Comparison of ENCODE assay signal across 20 cellular contexts in the genomic region with DNA sequence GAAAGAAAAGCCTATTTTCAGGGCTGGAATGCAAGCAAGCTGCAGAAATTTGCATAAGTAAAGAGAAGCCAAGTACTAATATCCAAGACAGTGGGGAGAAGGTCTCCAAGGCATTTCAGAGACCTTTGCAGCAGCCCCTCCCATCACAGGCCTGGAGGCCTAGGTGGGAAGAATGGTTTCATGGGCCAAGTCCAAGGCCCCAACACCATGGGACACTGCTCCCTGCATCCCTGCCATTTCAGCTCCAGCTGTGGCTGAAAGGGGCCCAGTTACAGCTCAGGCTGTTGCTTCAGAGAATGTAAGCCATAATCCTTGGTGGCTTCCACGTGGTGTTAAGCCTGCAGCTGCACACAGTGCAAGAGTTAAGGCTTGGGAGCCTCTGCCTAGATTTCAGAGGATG. TPM values are rescaled to one million over a fixed set of nuclear protein-coding genes. Genes with fewer than 3 reads are reported as not detected.
DNase-seq lines count a peak whose midpoint lies in the region; ATAC-seq, FAIRE-seq and TF ChIP-seq lines count a peak whose summit lies in the region.
"Had no signal": no experiment of that assay in that cellular context is flagged by ENCODE, and none has a peak within 500 bp of the region (broad histone marks: within the 10 kb centered on the region; RNA-seq: fewer than 3 reads in every experiment).

No MANE protein-coding gene starts in this region.

- CTCF ChIA-PET in A549 (lab: Yijun Ruan, JAX): no interaction called here
- CTCF ChIA-PET in K562 (lab: Yijun Ruan, JAX; ENCODE audit: low intra/inter-chr PET ratio): no interaction called here

- no peak overlapping the region for H4K91ac ChIP-seq in neuronal stem cell (ENCODE audit: low read depth, low read length, poor library complexity)

- no peak overlapping the region for H3K23ac ChIP-seq in neuronal stem cell (ENCODE audit: low read depth, low read length, poor library complexity)

- H3K4ac ChIP-seq in neuronal stem cell (ENCODE audit: low read length): no peak overlapping the region

- H3K14ac ChIP-seq in neuronal stem cell (ENCODE audit: low read length): peak overlapping the region; percentile 27

- FAIRE-seq in A549 (lab: Jason Lieb, UNC): no peak
- no peak for FAIRE-seq in K562 (lab: Jason Lieb, UNC)
- FAIRE-seq: D721Med, GM12878, H1 had no signal

- in situ Hi-C loops in K562 (cut with MboI): no loop called here

- 0% methylated on average over 1 of the region's 1 CpG for WGBS in A549 (ENCODE audit: missing lambda C conversion rate)
- 0% methylated on average over 1 of the region's 1 CpG for WGBS in K562 (ENCODE audit: insufficient coverage, low coverage, missing lambda C conversion rate)
- WGBS in neuronal stem cell (ENCODE audit: extremely low coverage in 2 of 2, insufficient read length in 2 of 2, insufficient replicate concordance in 1 of 2), 2 donors: no CpG with 5 or more reads among the region's 1 CpG

- no peak for TF ChIP-seq EP300 in A549 (IDR thresholded peaks at IDR 0.05)
- TF ChIP-seq EP300 in K562 (IDR thresholded peaks at IDR 0.05; ENCODE audit: low read length): no peak

- H3K36me3 ChIP-seq in BLaER1 treated with 17β-estradiol and CSF1 and Interleukin-3, amounts not matched to agents 10 nM and 100 nM: peaks cover 0 to 20% (median 4%) of the 10 kb centered on the region in 11 experiments; a peak in 6 of 22 replicates
- no peaks in the 10 kb centered on the region for H3K36me3 ChIP-seq in K562 (ENCODE audit: control insufficient read depth, insufficient read depth, low read length)
- H3K36me3 ChIP-seq in neuronal stem cell (replicated peaks in 1 of 2; ENCODE audit: control insufficient read depth in 2 of 2, insufficient read depth in 2 of 2, low read length in 2 of 2): no peaks in the 10 kb centered on the region

- H3K18ac ChIP-seq in neuronal stem cell (ENCODE audit: low read length): no peak overlapping the region

- TF ChIP-seq POLR2A in A549 (IDR thresholded peaks at IDR 0.05; ENCODE audit: low read length): no peak
- no peak for TF ChIP-seq POLR2A in K562 (conservative IDR thresholded peaks at IDR 0.05)

- intact Hi-C loops in K562 (cut with micrococcal nuclease): no loop called here

- H3K27ac ChIP-seq in A549 (no peak overlapping the region), K562 (ENCODE audit: extremely low read depth, low read depth, low read length) (no peak overlapping the region), neuronal stem cell (replicated peaks; ENCODE audit: low read length) (no peak overlapping the region)
- no peak overlapping the region for H3K27ac ChIP-seq in BLaER1 treated with 17β-estradiol and CSF1 and Interleukin-3, amounts not matched to agents 10 nM and 100 nM
- H3K27ac ChIP-seq: GM23248 had no signal

- no peak overlapping the region for H2BK15ac ChIP-seq in neuronal stem cell (ENCODE audit: low read length)

- TF ChIP-seq CTCF in A549 (IDR thresholded peaks at IDR 0.05) (no peak), K562 (IDR thresholded peaks at IDR 0.05 in 2 of 3, conservative IDR thresholded peaks at IDR 0.05 in 1 of 3; ENCODE audit: insufficient read depth in 2 of 3, low read depth in 1 of 3, low read length in 3 of 3) (no peak)

- ATAC-seq in A549: no peak
- no peak for ATAC-seq in K562
- ATAC-seq in GM21367 (IDR thresholded peaks at IDR 0.05; ENCODE audit: unreplicated experiment): no peak
- ATAC-seq in GM18520 (IDR thresholded peaks at IDR 0.05; ENCODE audit: unreplicated experiment): no peak
- ATAC-seq in HG03039 (IDR thresholded peaks at IDR 0.05; ENCODE audit: unreplicated experiment): no peak
- ATAC-seq: GM12878 had no signal

- TF ChIP-seq RAD21 in A549 (conservative IDR thresholded peaks at IDR 0.05 in 1 of 2, IDR thresholded peaks at IDR 0.05 in 1 of 2) (no peak), K562 (CRISPR knock-in tag; conservative IDR thresholded peaks at IDR 0.05 in 1 of 2, IDR thresholded peaks at IDR 0.05 in 1 of 2) (no peak)

- no peak overlapping the region for H2BK120ac ChIP-seq in neuronal stem cell (ENCODE audit: low read depth, low read length)

- no peak overlapping the region for H2AK5ac ChIP-seq in neuronal stem cell (ENCODE audit: low read depth, low read length)

- POLR2A ChIA-PET in A549 (lab: Yijun Ruan, JAX): no interaction called here
- POLR2A ChIA-PET in K562 (lab: Yijun Ruan, JAX): interaction anchor here (0.7 kb wide), 1 partner anchor 103 kb away, joined by 5 read pairs; no protein-coding TSS in a partner anchor

- no peak overlapping the region for H3K9ac ChIP-seq in BLaER1 treated with 17β-estradiol and CSF1 and Interleukin-3, amounts not matched to agents 10 nM and 100 nM
- H3K9ac ChIP-seq in K562 (ENCODE audit: insufficient read depth in 1 of 2, low read depth in 2 of 2, low read length in 2 of 2): no peak overlapping the region
- no peak overlapping the region for H3K9ac ChIP-seq in neuronal stem cell (ENCODE audit: low read depth, low read length, poor library complexity)
- H3K9ac ChIP-seq: GM23248 had no signal

- BruUV-seq in K562 (replicated peaks; lab: Mats Ljungman, UMichigan): no TSS peak

- no peaks in the 10 kb centered on the region for H3K9me1 ChIP-seq in K562 (ENCODE audit: control insufficient read depth, insufficient read depth, low read length)

- peak overlapping the region; percentile 56 for H2BK5ac ChIP-seq in neuronal stem cell (ENCODE audit: low read length)

- no peak overlapping the region for H2BK12ac ChIP-seq in neuronal stem cell (ENCODE audit: low read length)

- H4K8ac ChIP-seq in neuronal stem cell (ENCODE audit: low read depth, low read length): no peak overlapping the region

- H3K4me2 ChIP-seq in A549: no peak overlapping the region
- H3K4me2 ChIP-seq in BLaER1 treated with 17β-estradiol and CSF1 and Interleukin-3, amounts not matched to agents 10 nM and 100 nM: peak overlapping the region in 4 of 11 experiments; percentile 63 to 78 (median 70); a peak in 4 of 22 replicates
- H3K4me2 ChIP-seq in K562 (ENCODE audit: insufficient read depth, low read length): no peak overlapping the region
- H3K4me2 ChIP-seq in neuronal stem cell (ENCODE audit: insufficient read depth, low read length, poor library complexity, severe bottlenecking): no peak overlapping the region

- DNase-seq in A549 (ENCODE audit: low read depth in 1 of 2, low spot score in 1 of 2): no peak
- no peak for DNase-seq in K562 (ENCODE audit: extremely low read depth in 1 of 4, low spot score in 3 of 4)
- no peak for DNase-seq in neuronal stem cell (ENCODE audit: low spot score)
- DNase-seq: 8988T; CD4-positive, alpha-beta T cell; CD8-positive, alpha-beta memory T cell; DMS 273 treated with DMSO at 0.1 percent for 48 hours; DMS79; EL; GDM1; GM23248; H7; HCEC 1CT had no signal

- H3K27me3 ChIP-seq in BLaER1 treated with 17β-estradiol and CSF1 and Interleukin-3, amounts not matched to agents 10 nM and 100 nM: no peaks in the 10 kb centered on the region
- peaks cover 7 to 14% of the 10 kb centered on the region in 2 experiments; a peak in 2 of 5 replicates for H3K27me3 ChIP-seq in K562 (ENCODE audit: control insufficient read depth in 2 of 2, insufficient read depth in 2 of 2, low read length in 2 of 2)
- H3K27me3 ChIP-seq in neuronal stem cell (ENCODE audit: control insufficient read depth in 3 of 3, insufficient read depth in 3 of 3, low read depth in 1 of 3, low read length in 3 of 3): peaks cover 0 to 2% (median 0%) of the 10 kb centered on the region in 3 experiments

- H3K79me1 ChIP-seq in neuronal stem cell (ENCODE audit: low read depth, low read length): no peaks in the 10 kb centered on the region

- H2AFZ ChIP-seq in K562 (ENCODE audit: low read depth, low read length): no peak overlapping the region
- H2AFZ ChIP-seq in neuronal stem cell (ENCODE audit: low read length): no peak overlapping the region
- H2AFZ ChIP-seq: GM23248 had no signal

- no peak overlapping the region for H3K4me3 ChIP-seq in A549
- H3K4me3 ChIP-seq in BLaER1 treated with 17β-estradiol and CSF1 and Interleukin-3, amounts not matched to agents 10 nM and 100 nM: peak overlapping the region in 6 of 10 experiments; percentile 5 to 45 (median 18); a peak in 6 of 20 replicates
- no peak overlapping the region for H3K4me3 ChIP-seq in K562
- no peak overlapping the region for H3K4me3 ChIP-seq in neuronal stem cell (ENCODE audit: low read length in 2 of 2)
- H3K4me3 ChIP-seq: GM12878, GM23248 had no signal

- H3K9me3 ChIP-seq in A549: no peaks in the 10 kb centered on the region; the same call in 2 of the 3 replicates
- peaks cover 43 to 59% (median 54%) of the 10 kb centered on the region in 11 experiments for H3K9me3 ChIP-seq in BLaER1 treated with 17β-estradiol and CSF1 and Interleukin-3, amounts not matched to agents 10 nM and 100 nM (replicated peaks in 1 of 11)
- H3K9me3 ChIP-seq in K562 (replicated peaks; ENCODE audit: control insufficient read depth, insufficient read depth, low read depth, low read length): no peaks in the 10 kb centered on the region
- peaks cover 4 to 9% of the 10 kb centered on the region in 2 donors for H3K9me3 ChIP-seq in neuronal stem cell (replicated peaks in 1 of 2; ENCODE audit: control insufficient read depth in 2 of 2, insufficient read depth in 1 of 2, low read depth in 1 of 2, low read length in 2 of 2)

- no peaks in the 10 kb centered on the region for H3K79me2 ChIP-seq in K562 (ENCODE audit: control insufficient read depth, insufficient read depth, low read length)

- no peaks in the 10 kb centered on the region for H4K20me1 ChIP-seq in BLaER1 treated with 17β-estradiol and CSF1 and Interleukin-3, amounts not matched to agents 10 nM and 100 nM
- H4K20me1 ChIP-seq in K562 (replicated peaks; ENCODE audit: control insufficient read depth, insufficient read depth, low read length): no peaks in the 10 kb centered on the region

- H3K4me1 ChIP-seq in A549: no peaks in the 10 kb centered on the region
- H3K4me1 ChIP-seq in BLaER1 treated with 17β-estradiol and CSF1 and Interleukin-3, amounts not matched to agents 10 nM and 100 nM: peaks cover 15 to 41% (median 34%) of the 10 kb centered on the region in 10 experiments
- no peaks in the 10 kb centered on the region for H3K4me1 ChIP-seq in K562 (replicated peaks in 1 of 2; ENCODE audit: control insufficient read depth in 2 of 2, insufficient read depth in 2 of 2, low read length in 2 of 2)
- H3K4me1 ChIP-seq in neuronal stem cell (ENCODE audit: control insufficient read depth in 2 of 2, insufficient read depth in 1 of 2, low read depth in 1 of 2, low read length in 2 of 2): no peaks in the 10 kb centered on the region

RNA-seq across cellular contexts. Expression of gene COL6A1, which starts 16.9 kb away (rescaled TPM):
- polyA plus RNA-seq in A549 (2011; rRNA removed) (3.3 and 3.9 TPM in 2 replicates), A549 (2017; fragmentation: RNase III; extraction: RNeasy Plus Mini Kit Qiagen cat#74134 plus additional on column Dnase treatment) (18.3 to 21.3 TPM (median 19.5 TPM) in 3 replicates), K562 (2011; rRNA removed) (0.10 and 0.39 TPM in 2 replicates), K562 (2014; fragmentation: Illumina TruSeq; extraction: Trizol) (0.07 and 0.21 TPM in 2 replicates), K562 (2014; fragmentation: Nextera tagmentation; extraction: Ambion mirVana) (not detected), K562 (2014; rRNA removed) (0.50 and 0.76 TPM in 2 replicates)
- polyA plus RNA-seq in A549 (2012; cell fraction: cytosol; rRNA removed): 10.2 and 19.1 TPM in 2 replicates
- 67.7 and 119 TPM in 2 replicates for polyA plus RNA-seq in A549 (2012; cell fraction: nucleus; rRNA removed)
- polyA minus RNA-seq in A549 (2011; rRNA and poly(A)+ RNA removed): 4.0 and 5.0 TPM in 2 replicates
- total RNA-seq in K562 (2011; cell fraction: chromatin; rRNA removed; ENCODE audit: low replicate concordance): 0.32 and 1.5 TPM in 2 replicates
- 1.7 and 3.8 TPM in 2 replicates for total RNA-seq in K562 (2011; cell fraction: nucleolus; rRNA removed)
- 1.2 and 1.4 TPM in 2 replicates for total RNA-seq in K562 (2011; cell fraction: nucleoplasm; rRNA removed)
- total RNA-seq in K562 (2014; rRNA removed) (0.14 and 0.53 TPM in 2 replicates), K562 (2014; rRNA removed; fragmentation: Illumina TruSeq; extraction: Trizol) (0.13 TPM in 1 of 2 replicates, not detected in the other), K562 (2015; rRNA removed; fragmentation: Illumina TruSeq; extraction: Trizol) (0.04 and 0.14 TPM in 2 replicates), K562 (2021) (1.2 and 1.3 TPM in 2 replicates)
- 0.21 and 0.48 TPM in 2 replicates for polyA plus RNA-seq in K562 (2011; cell fraction: cytosol; rRNA removed)
- 3.8 and 4.4 TPM in 2 replicates for polyA plus RNA-seq in K562 (2011; cell fraction: nucleus; rRNA removed)
- 0.57 and 1.5 TPM in 2 replicates for polyA plus RNA-seq in K562 (2012)
- not detected in 2 replicates for polyA minus RNA-seq in K562 (2011; rRNA and poly(A)+ RNA removed)
- polyA minus RNA-seq in K562 (2011; cell fraction: cytosol; rRNA and poly(A)+ RNA removed): 1.5 TPM in 1 of 2 replicates, not detected in the other
- polyA minus RNA-seq in K562 (2011; cell fraction: nucleus; rRNA and poly(A)+ RNA removed): 0.40 and 1.2 TPM in 2 replicates
- 54.3 TPM for polyA plus RNA-seq in neuronal stem cell (2013, experiment 1 of 2)
- 53.4 TPM for polyA plus RNA-seq in neuronal stem cell (2013, experiment 2 of 2)

Comparison
In these comparisons a context has a peak if more than half of its experiments do, and no peak if none do; other contexts are left out.
1. H3K4me3 ChIP-seq: peak in BLaER1 treated with 17β-estradiol and CSF1 and Interleukin-3, amounts not matched to agents 10 nM and 100 nM (6 of 10); none in A549 (single experiment), K562 (single experiment) and neuronal stem cell (0 of 2).
2. Of the 35 proteins assayed by ChIP-seq in both K562 and A549: peak only in K562: none; only in A549: none; in both: ZFP36; in neither: 34.